ENCODE assay signal across 8 cellular contexts in the genomic region with DNA sequence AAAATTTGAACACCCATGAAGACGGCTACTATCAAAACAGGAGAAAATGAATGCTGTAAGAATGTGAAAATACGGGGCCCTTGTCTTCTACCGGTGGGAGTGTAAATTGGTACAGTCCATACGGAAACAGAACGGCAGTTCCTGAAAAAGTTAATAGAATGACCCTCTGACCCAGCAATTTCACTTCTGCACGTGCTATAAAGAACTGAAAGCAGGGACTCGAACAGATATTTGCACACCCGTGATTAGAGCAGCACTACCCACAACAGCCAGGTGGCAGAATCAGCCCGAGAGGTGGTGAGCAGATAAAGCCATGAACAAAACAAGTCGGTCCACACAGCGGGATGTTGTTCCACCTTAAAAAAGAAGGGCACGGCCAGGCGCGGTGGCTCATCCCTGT. TPM values are rescaled to one million over a fixed set of nuclear protein-coding genes. Genes with fewer than 3 reads are reported as not detected.
DNase-seq lines count a peak whose midpoint lies in the region; ATAC-seq and TF ChIP-seq lines count a peak whose summit lies in the region.

No MANE protein-coding gene starts in this region.

- peak overlapping the region; percentile 60 for H3K4me2 ChIP-seq in KMS-11

- peak overlapping the region; percentile 13; the same call in 1 of the 2 replicates for H3K9ac ChIP-seq in KMS-11

- TF ChIP-seq CTCF in GM12873 (IDR thresholded peaks at IDR 0.05; ENCODE audit: insufficient read depth, low read depth, low read length, missing control alignments), result peak; percentile 64
- peak; percentile 44 for TF ChIP-seq CTCF in KMS-11 (conservative IDR thresholded peaks at IDR 0.05; ENCODE audit: low read depth, low read length)
- TF ChIP-seq CTCF in thyroid gland (IDR thresholded peaks at IDR 0.05), result no peak

- H3K79me2 ChIP-seq in KMS-11 (ENCODE audit: insufficient read depth, low read depth), result no peaks in the 10 kb centered on the region

- TF ChIP-seq POLR2A in thyroid gland (IDR thresholded peaks at IDR 0.05), result no peak

- H3K9me3 ChIP-seq in thyroid gland, result no peaks in the 10 kb centered on the region

- H3K27ac ChIP-seq in KMS-11 (peak overlapping the region; percentile 34; the same call in 1 of the 2 replicates), thyroid gland (no peak overlapping the region)

- peak; percentile 80 for DNase-seq in germinal center (ENCODE audit: low spot score)
- DNase-seq in NCI-H2029 treated with DMSO at 0.1 percent for 48 hours (lab: John Stamatoyannopoulos, UW), result no peak
- no peak for DNase-seq in occipital lobe (lab: John Stamatoyannopoulos, UW)
- no peak for DNase-seq in thyroid gland

- H2AFZ ChIP-seq in KMS-11 (ENCODE audit: low read depth), result peak overlapping the region; percentile 43; the same call in 1 of the 2 replicates

- no peaks in the 10 kb centered on the region for H4K20me1 ChIP-seq in KMS-11 (ENCODE audit: insufficient read depth)

- ATAC-seq in GM21423 (IDR thresholded peaks at IDR 0.05; ENCODE audit: unreplicated experiment) (peak; percentile 67), GM18873 (IDR thresholded peaks at IDR 0.05; ENCODE audit: low FRiP score, unreplicated experiment) (no peak)

- H3K27me3 ChIP-seq in KMS-11 (ENCODE audit: insufficient read depth, low read depth), result no peaks in the 10 kb centered on the region
- no peaks in the 10 kb centered on the region for H3K27me3 ChIP-seq in thyroid gland

- peaks cover 42% of the 10 kb centered on the region for H3K4me1 ChIP-seq in KMS-11 (ENCODE audit: low read depth, poor library complexity, severe bottlenecking)
- H3K4me1 ChIP-seq in thyroid gland, result peaks cover 18 to 31% of the 10 kb centered on the region in 2 donors

- intact Hi-C loops in thyroid gland (cut with DNase I), result no loop called here

- H3K36me3 ChIP-seq in KMS-11 (ENCODE audit: insufficient read depth) (no peaks in the 10 kb centered on the region), thyroid gland (no peaks in the 10 kb centered on the region)

- 64 to 72% methylated on average over 14 of the region's 14 CpGs for WGBS in thyroid gland, 2 donors

- H3K4me3 ChIP-seq in KMS-11 (IDR thresholded peaks at IDR 0.05; ENCODE audit: insufficient read depth, low read depth, low read length), result no peak overlapping the region
- no peak overlapping the region for H3K4me3 ChIP-seq in thyroid gland (replicated peaks in 1 of 3)

RNA-seq across cellular contexts. Expression of a gene that starts 22.6 kb away (rescaled TPM):
- total RNA-seq in occipital lobe, result 4.4 TPM
- total RNA-seq in thyroid gland, result 10 to 100 TPM; 26.1 to 41.6 (median 29.1) TPM

Comparison
In these comparisons a context has a peak if more than half of its experiments do, and no peak if none do; other contexts are left out.
1. CTCF ChIP-seq: peak in GM12873 (single experiment) and KMS-11 (single experiment); none in thyroid gland (0 of 6).